In genomic region chr1:67601539-67601938, GRCh38 we compare ENCODE assay signal across 1 cellular context.
TF ChIP-seq lines count a peak whose summit lies in the region.

No MANE protein-coding gene starts in this region.

TF ChIP-seq in WTC11, 78 proteins besides CTCF, POLR2A, EP300 and RAD21 (continued from another document):
- TF ChIP-seq PRDM15 (CRISPR knock-in tag; IDR thresholded peaks at IDR 0.05) = peak; percentile 29; the same call in 1 of the 2 replicates
